ENCODE assay signal across 8 cellular contexts in the genomic region with DNA sequence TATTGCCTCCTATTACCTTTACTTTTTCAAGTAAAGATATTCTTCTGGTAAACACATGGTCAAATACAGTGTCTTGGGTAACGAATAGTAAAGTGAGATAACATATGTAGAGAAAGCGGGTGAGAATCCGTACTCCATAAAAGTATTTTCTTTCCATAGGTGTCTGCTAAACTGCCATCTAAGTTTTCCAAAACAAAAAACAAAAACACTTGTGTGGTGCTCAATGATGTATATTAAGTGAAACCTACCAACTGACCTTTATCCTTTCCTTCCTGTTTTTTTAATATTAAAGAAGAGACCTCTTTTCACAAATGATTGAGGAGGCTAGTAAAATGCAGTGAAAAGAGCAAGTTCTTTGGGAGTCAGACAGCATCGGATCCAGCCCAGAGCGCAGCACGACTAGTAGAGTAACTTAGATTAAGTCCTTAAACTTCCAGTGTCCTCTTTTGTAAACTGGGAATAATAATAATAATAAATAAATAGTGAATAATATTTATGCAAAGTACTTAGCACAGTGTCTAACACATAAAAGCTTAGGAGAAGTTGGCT. TPM values are rescaled to one million over a fixed set of nuclear protein-coding genes. Genes with fewer than 3 reads are reported as not detected.
DNase-seq lines count a peak whose midpoint lies in the region; ATAC-seq and TF ChIP-seq lines count a peak whose summit lies in the region.

No MANE protein-coding gene starts in this region.

- peaks cover 4% of the 10 kb centered on the region for H3K79me1 ChIP-seq in mesendoderm (ENCODE audit: low read length)

- peak overlapping the region; percentile 100 for H3K4me3 Mint-ChIP-seq in activated naive CD8-positive, alpha-beta T cell

- peak overlapping the region; percentile 75 for H2AFZ ChIP-seq in DND-41 (ENCODE audit: low read depth, low read length)

- H3K56ac ChIP-seq in mesendoderm (ENCODE audit: low read length) = no peak overlapping the region

- no peak for DNase-seq in DND-41
- no peak for DNase-seq in mesendoderm
- no peak for DNase-seq in COLO829 (ENCODE audit: low spot score)
- DNase-seq in NCI-H345 (lab: John Stamatoyannopoulos, UW) = no peak
- DNase-seq in NCI-H2171 (lab: John Stamatoyannopoulos, UW) = no peak
- DNase-seq in amygdala (lab: John Stamatoyannopoulos, UW) = no peak

- H4K8ac ChIP-seq in mesendoderm (ENCODE audit: low read depth, low read length) = no peak overlapping the region

- H3K18ac ChIP-seq in mesendoderm (ENCODE audit: low read length) = no peak overlapping the region

- H3K4me1 Mint-ChIP-seq in activated naive CD8-positive, alpha-beta T cell (ENCODE audit: low read depth) = peaks cover 40% of the 10 kb centered on the region

- H3K27ac Mint-ChIP-seq in activated naive CD8-positive, alpha-beta T cell = peak overlapping the region; percentile 99

- H3K4ac ChIP-seq in mesendoderm (ENCODE audit: low read depth, low read length) = no peak overlapping the region

- no peak overlapping the region for H3K23ac ChIP-seq in mesendoderm (ENCODE audit: low read length)

- H3K9ac ChIP-seq in DND-41 (ENCODE audit: low read depth, low read length) = peak overlapping the region; percentile 67
- peak overlapping the region; percentile 43 for H3K9ac ChIP-seq in mesendoderm (ENCODE audit: low read length)

- H3K27me3 ChIP-seq in DND-41 (ENCODE audit: insufficient read depth, low read length, poor library complexity) = no peaks in the 10 kb centered on the region
- no peaks in the 10 kb centered on the region for H3K27me3 ChIP-seq in mesendoderm (ENCODE audit: insufficient read depth, low read length, poor library complexity)

- H3K36me3 Mint-ChIP-seq in activated naive CD8-positive, alpha-beta T cell = peaks cover 4% of the 10 kb centered on the region

- no peaks in the 10 kb centered on the region for H4K20me1 ChIP-seq in DND-41 (ENCODE audit: insufficient read depth, low read length)

- ATAC-seq in DND-41 (ENCODE audit: insufficient read depth, low read depth) = no peak
- ATAC-seq in HG02938 (IDR thresholded peaks at IDR 0.05; ENCODE audit: unreplicated experiment) = peak; percentile 11

- no peaks in the 10 kb centered on the region for H3K9me3 ChIP-seq in DND-41 (ENCODE audit: insufficient read depth, low read length, severe bottlenecking)

- H2BK120ac ChIP-seq in mesendoderm (ENCODE audit: low read depth, low read length) = no peak overlapping the region

- no peak overlapping the region for H4K5ac ChIP-seq in mesendoderm (ENCODE audit: low read length)

- H3K79me2 ChIP-seq in DND-41 (ENCODE audit: insufficient read depth, low read length) = peaks cover 44% of the 10 kb centered on the region
- peaks cover 6% of the 10 kb centered on the region for H3K79me2 ChIP-seq in mesendoderm (ENCODE audit: control insufficient read depth, insufficient read depth, low read length)

- peak overlapping the region; percentile 92 for H3K4me2 ChIP-seq in DND-41 (ENCODE audit: insufficient read depth, low read length)
- H3K4me2 ChIP-seq in mesendoderm (ENCODE audit: low read length) = no peak overlapping the region

- H2AK5ac ChIP-seq in mesendoderm (ENCODE audit: low read length) = no peak overlapping the region

- peak overlapping the region; percentile 79 for H3K27ac ChIP-seq in DND-41 (ENCODE audit: low read length)
- no peak overlapping the region for H3K27ac ChIP-seq in mesendoderm (ENCODE audit: low read depth, low read length)

- no peak overlapping the region for H2BK15ac ChIP-seq in mesendoderm (replicated peaks; ENCODE audit: low read depth)

- no CpG with 5 or more reads among the region's 6 CpGs for WGBS in mesendoderm (ENCODE audit: extremely low coverage, insufficient coverage, low lambda C conversion rate)

- peaks cover 31% of the 10 kb centered on the region for H3K4me1 ChIP-seq in DND-41 (ENCODE audit: insufficient read depth, low read length)
- H3K4me1 ChIP-seq in mesendoderm (ENCODE audit: control insufficient read depth, low read depth, low read length) = no peaks in the 10 kb centered on the region

- no peak overlapping the region for H2BK5ac ChIP-seq in mesendoderm (ENCODE audit: low read length)

- no peaks in the 10 kb centered on the region for H3K9me3 Mint-ChIP-seq in activated naive CD8-positive, alpha-beta T cell (ENCODE audit: low read depth)

- H3K36me3 ChIP-seq in DND-41 (ENCODE audit: insufficient read depth, low read length) (peaks cover 17% of the 10 kb centered on the region), mesendoderm (ENCODE audit: control insufficient read depth, insufficient read depth, low read length) (no peaks in the 10 kb centered on the region)

- peak overlapping the region; percentile 50 to 83; a peak in 3 of 4 replicates for H3K4me3 ChIP-seq in DND-41 (ENCODE audit: low read depth in 1 of 2, low read length in 2 of 2)
- no peak overlapping the region for H3K4me3 ChIP-seq in mesendoderm (ENCODE audit: low read length)

- TF ChIP-seq CTCF in DND-41 (IDR thresholded peaks at IDR 0.05; ENCODE audit: borderline replicate concordance, extremely low read depth, low read length, poor library complexity, severe bottlenecking) = no peak

- peaks cover 1% of the 10 kb centered on the region for H3K27me3 Mint-ChIP-seq in activated naive CD8-positive, alpha-beta T cell

RNA-seq across cellular contexts. Expression of a gene that starts 0.4 kb away (rescaled TPM):
- 12.2 TPM for polyA plus RNA-seq in mesendoderm (2013, experiment 1 of 2)
- polyA plus RNA-seq in mesendoderm (2013, experiment 2 of 2) = 12.3 TPM
